8 cellular contexts compared by ENCODE assay signal in genomic region chr13:45333973-45334922, GRCh38. TPM values are rescaled to one million over a fixed set of nuclear protein-coding genes. Genes with fewer than 3 reads are reported as not detected.
DNase-seq lines count a peak whose midpoint lies in the region; ATAC-seq lines count a peak whose summit lies in the region.

No MANE protein-coding gene starts in this region.

- H3K9me3 Mint-ChIP-seq in activated CD8-positive, alpha-beta memory T cell treated with anti-CD3 and anti-CD28 coated beads, Interleukin-2, amount 10 ng/mL, durations not matched to agents 7 days and 5 days (ENCODE audit: low read depth), result no peaks in the 10 kb centered on the region
- H3K9me3 Mint-ChIP-seq in stimulated activated naive CD8-positive, alpha-beta T cell treated with anti-CD3 and anti-CD28 coated beads, Interleukin-15, Interleukin-2, amounts not matched to agents 100 ng/mL and 50 ng/mL, for 24 hours, result no peaks in the 10 kb centered on the region

- CTCF ChIA-PET in activated CD8-positive, alpha-beta memory T cell treated with anti-CD3 and anti-CD28 coated beads, Interleukin-2, amount 10 ng/mL, durations not matched to agents 7 days and 5 days (lab: Charles Lee), result interaction anchor here (0.6 to 2.1 kb wide), 3 partner anchors 36 to 85 kb away, joined by 3 to 6 read pairs (median 6); no protein-coding TSS in a partner anchor

- peak overlapping the region; percentile 85 for H3K27ac Mint-ChIP-seq in activated CD8-positive, alpha-beta memory T cell treated with anti-CD3 and anti-CD28 coated beads, Interleukin-2, amount 10 ng/mL, durations not matched to agents 7 days and 5 days
- peak overlapping the region; percentile 66 for H3K27ac Mint-ChIP-seq in stimulated activated naive CD8-positive, alpha-beta T cell treated with anti-CD3 and anti-CD28 coated beads, Interleukin-15, Interleukin-2, amounts not matched to agents 100 ng/mL and 50 ng/mL, for 24 hours

- H3K4me1 Mint-ChIP-seq in activated CD8-positive, alpha-beta memory T cell treated with anti-CD3 and anti-CD28 coated beads, Interleukin-2, amount 10 ng/mL, durations not matched to agents 7 days and 5 days, result peaks cover 90% of the 10 kb centered on the region
- peaks cover 97% of the 10 kb centered on the region for H3K4me1 Mint-ChIP-seq in stimulated activated naive CD8-positive, alpha-beta T cell treated with anti-CD3 and anti-CD28 coated beads, Interleukin-15, Interleukin-2, amounts not matched to agents 100 ng/mL and 50 ng/mL, for 24 hours (ENCODE audit: low read depth)

- H3K27me3 Mint-ChIP-seq in activated CD8-positive, alpha-beta memory T cell treated with anti-CD3 and anti-CD28 coated beads, Interleukin-2, amount 10 ng/mL, durations not matched to agents 7 days and 5 days, result no peaks in the 10 kb centered on the region
- no peaks in the 10 kb centered on the region for H3K27me3 Mint-ChIP-seq in stimulated activated naive CD8-positive, alpha-beta T cell treated with anti-CD3 and anti-CD28 coated beads, Interleukin-15, Interleukin-2, amounts not matched to agents 100 ng/mL and 50 ng/mL, for 24 hours

- DNase-seq in activated CD8-positive, alpha-beta memory T cell treated with anti-CD3 and anti-CD28 coated beads, Interleukin-2, amount 10 ng/mL, durations not matched to agents 7 days and 5 days, result peak; percentile 79
- DNase-seq in activated CD8-positive, alpha-beta memory T cell treated with anti-CD3 and anti-CD28 coated beads, Interleukin-2, amount 50 U/mL, for 48 hours, result no peak
- DNase-seq in T-helper 22 cell (ENCODE audit: low read depth) (peak; percentile 53), NCI-H1930 (lab: John Stamatoyannopoulos, UW) (no peak), NCI-H1092 (lab: John Stamatoyannopoulos, UW) (no peak)
- DNase-seq in effector CD4-positive, alpha-beta T cell, result peak; percentile 30

- H3K36me3 Mint-ChIP-seq in activated CD8-positive, alpha-beta memory T cell treated with anti-CD3 and anti-CD28 coated beads, Interleukin-2, amount 10 ng/mL, durations not matched to agents 7 days and 5 days, result peaks cover 59% of the 10 kb centered on the region
- peaks cover 56% of the 10 kb centered on the region for H3K36me3 Mint-ChIP-seq in stimulated activated naive CD8-positive, alpha-beta T cell treated with anti-CD3 and anti-CD28 coated beads, Interleukin-15, Interleukin-2, amounts not matched to agents 100 ng/mL and 50 ng/mL, for 24 hours (ENCODE audit: low read depth)

- peak overlapping the region; percentile 61 for H3K4me3 Mint-ChIP-seq in activated CD8-positive, alpha-beta memory T cell treated with anti-CD3 and anti-CD28 coated beads, Interleukin-2, amount 10 ng/mL, durations not matched to agents 7 days and 5 days
- H3K4me3 Mint-ChIP-seq in stimulated activated naive CD8-positive, alpha-beta T cell treated with anti-CD3 and anti-CD28 coated beads, Interleukin-15, Interleukin-2, amounts not matched to agents 100 ng/mL and 50 ng/mL, for 24 hours, result peak overlapping the region; percentile 14

- peak; percentile 57 for ATAC-seq in activated CD8-positive, alpha-beta memory T cell treated with anti-CD3 and anti-CD28 coated beads, Interleukin-2, amount 10 ng/mL, durations not matched to agents 7 days and 5 days
- ATAC-seq in HG02571 (IDR thresholded peaks at IDR 0.05; ENCODE audit: unreplicated experiment), result no peak

RNA-seq across cellular contexts. Expression of gene TPT1, which starts 6.7 kb away (rescaled TPM):
- total RNA-seq in activated CD8-positive, alpha-beta memory T cell treated with anti-CD3 and anti-CD28 coated beads, Interleukin-2, amount 10 ng/mL, durations not matched to agents 7 days and 5 days, result 1,000 to 10,000 TPM; 3,114 to 3,198 TPM

Comparison
In these comparisons a context has a peak if more than half of its experiments do, and no peak if none do; other contexts are left out.
1. DNase-seq: peak in activated CD8-positive, alpha-beta memory T cell treated with anti-CD3 and anti-CD28 coated beads, Interleukin-2, amount 10 ng/mL, durations not matched to agents 7 days and 5 days (single experiment), T-helper 22 cell (single experiment) and effector CD4-positive, alpha-beta T cell (single experiment); none in activated CD8-positive, alpha-beta memory T cell treated with anti-CD3 and anti-CD28 coated beads, Interleukin-2, amount 50 U/mL, for 48 hours (single experiment), NCI-H1930 (0 of 2) and NCI-H1092 (single experiment).